Comparison of ENCODE assay signal across 13 cellular contexts in the genomic region with DNA sequence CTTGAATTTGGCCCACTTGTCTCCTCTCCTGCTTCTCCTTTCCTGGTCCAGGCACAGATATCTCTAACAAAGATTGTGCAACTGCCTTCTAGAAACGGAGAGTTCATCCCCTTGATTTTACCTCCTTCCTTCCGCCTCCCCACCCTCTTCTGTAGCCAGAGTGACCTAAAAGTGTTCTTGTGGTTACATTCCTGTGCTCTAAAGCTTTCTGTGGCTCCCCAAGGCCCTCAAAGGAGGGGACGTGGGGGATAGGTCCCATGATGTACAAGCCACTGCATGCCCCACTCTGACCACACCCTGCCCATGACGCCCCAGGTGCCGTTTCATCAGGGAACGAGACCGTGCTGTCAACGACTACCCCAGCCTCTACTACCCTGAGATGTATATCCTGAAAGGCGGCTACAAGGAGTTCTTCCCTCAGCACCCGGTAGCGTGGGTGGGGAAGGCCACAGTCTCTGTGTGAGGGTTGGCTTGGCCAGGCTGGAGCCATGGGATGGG. TPM values are rescaled to one million over a fixed set of nuclear protein-coding genes. Genes with fewer than 3 reads are reported as not detected.
A peak's percentile ranks its signal among the peaks of the same experiment; 100 is the strongest.
DNase-seq lines count a peak whose midpoint lies in the region; ATAC-seq and TF ChIP-seq lines count a peak whose summit lies in the region.
"Had no signal": no experiment of that assay in that cellular context is flagged by ENCODE, and none has a peak within 500 bp of the region (broad histone marks: within the 10 kb centered on the region; RNA-seq: fewer than 3 reads in every experiment).

No MANE protein-coding gene starts in this region.

- no peak overlapping the region for H3K4me3 ChIP-seq in effector memory CD4-positive, alpha-beta T cell (ENCODE audit: insufficient read depth, low read depth, low read length, poor library complexity, severe bottlenecking)
- H3K4me3 ChIP-seq: smooth muscle cell had no signal

- intact Hi-C loops in CD14-positive monocyte (cut with micrococcal nuclease) = no loop called here

- H3K27me3 Mint-ChIP-seq in CD14-positive monocyte (ENCODE audit: low read depth in 3 of 3) (peaks cover 0 to 1% (median 0%) of the 10 kb centered on the region in 3 donors), osteocyte (ENCODE audit: unreplicated experiment) (no peaks in the 10 kb centered on the region)

- no peaks in the 10 kb centered on the region for H3K27me3 ChIP-seq in effector memory CD4-positive, alpha-beta T cell (replicated peaks; ENCODE audit: control insufficient read depth, insufficient read depth, low read length, poor library complexity, severe bottlenecking)

- no peak for TF ChIP-seq CTCF in CD14-positive monocyte (IDR thresholded peaks at IDR 0.05)
- TF ChIP-seq CTCF in osteocyte (IDR thresholded peaks at IDR 0.05) = no peak

- H3K4me1 Mint-ChIP-seq in CD14-positive monocyte = peaks cover 63% of the 10 kb centered on the region
- H3K4me1 Mint-ChIP-seq in osteocyte (ENCODE audit: unreplicated experiment) = peaks cover 87% of the 10 kb centered on the region

- ATAC-seq in activated CD4-positive, CD25-positive, alpha-beta regulatory T cell treated with anti-CD3 and anti-CD28 coated beads, Interleukin-2, amount 50 U/mL, for 24 hours = no peak
- ATAC-seq in HG03095 (IDR thresholded peaks at IDR 0.05; ENCODE audit: unreplicated experiment) = no peak

- H3K4me3 Mint-ChIP-seq in CD14-positive monocyte = peak overlapping the region in 1 of 2 donors; percentile 79
- H3K4me3 Mint-ChIP-seq in osteocyte (ENCODE audit: unreplicated experiment) = no peak overlapping the region
- H3K4me3 Mint-ChIP-seq: nephron progenitor cell had no signal

- peak; percentile 55 for DNase-seq in CD14-positive monocyte (ENCODE audit: low spot score)
- DNase-seq in MV-4-11 (lab: John Stamatoyannopoulos, UW) = peak; percentile 70
- no peak for DNase-seq in effector memory CD4-positive, alpha-beta T cell
- DNase-seq in osteocyte (ENCODE audit: extremely low spot score, unreplicated experiment) = no peak
- DNase-seq in epidermal melanocyte (ENCODE audit: insufficient read length, low spot score) = no peak
- DNase-seq: activated CD8-positive, alpha-beta memory T cell treated with anti-CD3 and anti-CD28 coated beads, Interleukin-2, amount 50 U/mL, for 4 hours; KG1; NCI-H2029; nephron progenitor cell; T1000 had no signal

- H3K36me3 Mint-ChIP-seq in CD14-positive monocyte (peaks cover 36 to 45% of the 10 kb centered on the region in 2 donors), osteocyte (ENCODE audit: unreplicated experiment) (peaks cover 50% of the 10 kb centered on the region)

- no peaks in the 10 kb centered on the region for H3K9me3 ChIP-seq in effector memory CD4-positive, alpha-beta T cell (ENCODE audit: control insufficient read depth, low read length)

- H3K9me3 Mint-ChIP-seq in CD14-positive monocyte (peaks cover 0 to 2% (median 0%) of the 10 kb centered on the region in 7 donors), osteocyte (ENCODE audit: unreplicated experiment) (no peaks in the 10 kb centered on the region)
- H3K9me3 Mint-ChIP-seq: nephron progenitor cell had no signal

- H3K27ac Mint-ChIP-seq in CD14-positive monocyte = peak overlapping the region; percentile 66 to 91 (median 87)
- peak overlapping the region; percentile 83 for H3K27ac Mint-ChIP-seq in osteocyte (ENCODE audit: unreplicated experiment)

- H3K4me1 ChIP-seq in effector memory CD4-positive, alpha-beta T cell (ENCODE audit: control insufficient read depth, insufficient read depth, low read length, poor library complexity, severe bottlenecking) = peaks cover 50% of the 10 kb centered on the region

- H3K27ac ChIP-seq in effector memory CD4-positive, alpha-beta T cell (ENCODE audit: insufficient read depth, low read length, poor library complexity, severe bottlenecking) = peak overlapping the region; percentile 40

- peaks cover 61% of the 10 kb centered on the region for H3K36me3 ChIP-seq in effector memory CD4-positive, alpha-beta T cell (ENCODE audit: control insufficient read depth, insufficient read depth, low read length)

RNA-seq across cellular contexts. Expression of a gene that starts 8.2 kb away (rescaled TPM):
- polyA plus RNA-seq in CD14-positive monocyte = 1 to 10 TPM; 3.6 to 4.0 TPM
- total RNA-seq in osteocyte = 193 and 197 TPM in 2 replicates

RNA-seq across cellular contexts. Expression of a gene that starts 16.0 kb away (rescaled TPM):
- polyA plus RNA-seq in CD14-positive monocyte = 10 to 100 TPM in 1 of 2 donors, 1 to 10 TPM in 1; 8.6 to 10.8 TPM
- 22.8 and 24.3 TPM in 2 replicates for total RNA-seq in osteocyte

RNA-seq across cellular contexts. Expression of a gene that starts 17.8 kb away (rescaled TPM):
- polyA plus RNA-seq in CD14-positive monocyte = 1 to 10 TPM; 1.1 to 1.4 TPM
- 87.7 and 92.2 TPM in 2 replicates for total RNA-seq in osteocyte

RNA-seq across cellular contexts. Expression of a gene that starts 23.1 kb away (rescaled TPM):
- not detected for polyA plus RNA-seq in CD14-positive monocyte
- total RNA-seq in osteocyte = 0.24 TPM in 1 of 2 replicates, not detected in the other

RNA-seq across cellular contexts. Expression of a gene that starts 36.8 kb away (rescaled TPM):
- polyA plus RNA-seq in CD14-positive monocyte = 10 to 100 TPM; 59.6 to 68.5 TPM
- 24.3 and 25.2 TPM in 2 replicates for total RNA-seq in osteocyte

Comparison
In these comparisons a context has a peak if more than half of its experiments do, and no peak if none do; other contexts are left out.
1. DNase-seq: peak in CD14-positive monocyte (single experiment) and MV-4-11 (single experiment); none in effector memory CD4-positive, alpha-beta T cell (0 of 3), osteocyte (single experiment) and epidermal melanocyte (single experiment).